Comparison of ENCODE assay signal across 11 cellular contexts in genomic region chr22:40953446-40953845, GRCh38. TPM values are rescaled to one million over a fixed set of nuclear protein-coding genes. Genes with fewer than 3 reads are reported as not detected.
DNase-seq lines count a peak whose midpoint lies in the region; ATAC-seq and FAIRE-seq lines count a peak whose summit lies in the region.
"Had no signal": no experiment of that assay in that cellular context is flagged by ENCODE, and none has a peak within 500 bp of the region (broad histone marks: within the 10 kb centered on the region; RNA-seq: fewer than 3 reads in every experiment).

No MANE protein-coding gene starts in this region.

- H2AK5ac ChIP-seq in trophoblast cell (ENCODE audit: low read length) = no peak overlapping the region

- H3K27me3 Mint-ChIP-seq in activated CD4-positive, alpha-beta T cell treated with anti-CD3 and anti-CD28 coated beads, Interleukin-2, amount 10 ng/mL, durations not matched to agents 24 days and 14 days = no peaks in the 10 kb centered on the region
- H3K27me3 Mint-ChIP-seq in effector memory CD8-positive, alpha-beta T cell = no peaks in the 10 kb centered on the region

- no peak overlapping the region for H2BK120ac ChIP-seq in trophoblast cell (ENCODE audit: insufficient read depth, low read length, poor library complexity)

- no peak overlapping the region for H4K8ac ChIP-seq in trophoblast cell (ENCODE audit: low read depth, low read length)

- FAIRE-seq in frontal cortex (lab: Jason Lieb, UNC) = no peak

- H3K36me3 Mint-ChIP-seq in activated CD4-positive, alpha-beta T cell treated with anti-CD3 and anti-CD28 coated beads, Interleukin-2, amount 10 ng/mL, durations not matched to agents 24 days and 14 days (ENCODE audit: low read depth) = peaks cover 38% of the 10 kb centered on the region
- H3K36me3 Mint-ChIP-seq in effector memory CD8-positive, alpha-beta T cell (ENCODE audit: insufficient read depth) = peaks cover 62% of the 10 kb centered on the region

- H3K14ac ChIP-seq in trophoblast cell (ENCODE audit: low read length) = no peak overlapping the region

- no peak overlapping the region for H3K23ac ChIP-seq in trophoblast cell (ENCODE audit: low read length)

- intact Hi-C loops in activated CD4-positive, alpha-beta T cell treated with anti-CD3 and anti-CD28 coated beads, Interleukin-2, amount 10 ng/mL, durations not matched to agents 24 days and 14 days (cut with micrococcal nuclease) = no loop called here

- no CpG with 5 or more reads among the region's 2 CpGs for WGBS in trophoblast cell (ENCODE audit: extremely low coverage, insufficient coverage, insufficient read length)

- H4K91ac ChIP-seq in trophoblast cell (ENCODE audit: low read depth, low read length) = no peak overlapping the region

- no peak overlapping the region for H3K9ac ChIP-seq in trophoblast cell (ENCODE audit: low read length)

- no peak overlapping the region for H2AFZ ChIP-seq in trophoblast cell (ENCODE audit: insufficient read depth, low read length, poor library complexity)

- peak overlapping the region; percentile 34 for H3K4ac ChIP-seq in trophoblast cell (ENCODE audit: low read depth, low read length)

- peaks cover 2 to 3% of the 10 kb centered on the region in 2 experiments for H3K4me1 ChIP-seq in trophoblast cell (ENCODE audit: control insufficient read depth in 1 of 2, insufficient read depth in 2 of 2, low read length in 2 of 2)

- no peak for DNase-seq in activated CD4-positive, alpha-beta T cell treated with anti-CD3 and anti-CD28 coated beads, Interleukin-2, amount 10 ng/mL, durations not matched to agents 24 days and 14 days
- no peak for DNase-seq in activated CD4-positive, alpha-beta T cell treated with anti-CD3 and anti-CD28 coated beads, Interleukin-2, amount 50 U/mL, for 4 hours
- DNase-seq in OCI-M1 (lab: John Stamatoyannopoulos, UW) (peak; percentile 27), trophoblast cell (no peak), frontal cortex (ENCODE audit: low spot score in 2 of 2) (no peak), occipital lobe (lab: John Stamatoyannopoulos, UW) (no peak), OCI-M2 (lab: John Stamatoyannopoulos, UW; ENCODE audit: unreplicated experiment) (no peak)
- DNase-seq in effector memory CD8-positive, alpha-beta T cell = no peak
- DNase-seq: NCI-H2227 treated with DMSO at 0.1 percent for 48 hours; stimulated activated CD4-positive, alpha-beta T cell treated with anti-CD3 and anti-CD28 coated beads, Interleukin-4, amount 100 ng/mL, for 24 hours; upper lobe of right lung had no signal

- peaks cover 26% of the 10 kb centered on the region for H3K4me1 Mint-ChIP-seq in activated CD4-positive, alpha-beta T cell treated with anti-CD3 and anti-CD28 coated beads, Interleukin-2, amount 10 ng/mL, durations not matched to agents 24 days and 14 days
- H3K4me1 Mint-ChIP-seq in effector memory CD8-positive, alpha-beta T cell (ENCODE audit: low read depth in 2 of 2) = peaks cover 22 to 26% of the 10 kb centered on the region in 2 donors

- H3K9me3 ChIP-seq in trophoblast cell (ENCODE audit: insufficient read depth, low read depth, low read length) = no peaks in the 10 kb centered on the region
- H3K9me3 ChIP-seq: upper lobe of right lung had no signal

- H3K79me2 ChIP-seq in trophoblast cell (ENCODE audit: control insufficient read depth, insufficient read depth, low read length, poor library complexity) = peaks cover 13% of the 10 kb centered on the region

- no peak overlapping the region for H4K12ac ChIP-seq in trophoblast cell (ENCODE audit: low read depth, low read length)

- H3K79me1 ChIP-seq in trophoblast cell (ENCODE audit: low read length) = peaks cover 10% of the 10 kb centered on the region

- H2BK12ac ChIP-seq in trophoblast cell (ENCODE audit: low read length) = no peak overlapping the region

- peak overlapping the region; percentile 71 for H3K27ac Mint-ChIP-seq in activated CD4-positive, alpha-beta T cell treated with anti-CD3 and anti-CD28 coated beads, Interleukin-2, amount 10 ng/mL, durations not matched to agents 24 days and 14 days
- peak overlapping the region; percentile 97 to 99 for H3K27ac Mint-ChIP-seq in effector memory CD8-positive, alpha-beta T cell

- H3K4me3 ChIP-seq in trophoblast cell (ENCODE audit: low read depth, low read length) = no peak overlapping the region

- H3K27ac ChIP-seq in trophoblast cell (ENCODE audit: low read depth, low read length) = no peak overlapping the region
- H3K27ac ChIP-seq: upper lobe of right lung had no signal

- H3K9me3 Mint-ChIP-seq in activated CD4-positive, alpha-beta T cell treated with anti-CD3 and anti-CD28 coated beads, Interleukin-2, amount 10 ng/mL, durations not matched to agents 24 days and 14 days = no peaks in the 10 kb centered on the region
- no peaks in the 10 kb centered on the region for H3K9me3 Mint-ChIP-seq in effector memory CD8-positive, alpha-beta T cell

- no peak overlapping the region for H3K4me2 ChIP-seq in trophoblast cell (ENCODE audit: low read length)

- H2BK5ac ChIP-seq in trophoblast cell (ENCODE audit: low read depth, low read length, poor library complexity) = no peak overlapping the region

- H3K27me3 ChIP-seq in trophoblast cell (ENCODE audit: insufficient read depth, low read length) = no peaks in the 10 kb centered on the region
- H3K27me3 ChIP-seq: upper lobe of right lung had no signal

- H3K18ac ChIP-seq in trophoblast cell (ENCODE audit: low read length) = no peak overlapping the region

- ATAC-seq in effector memory CD8-positive, alpha-beta T cell (replicated peaks) = no peak
- ATAC-seq: upper lobe of right lung had no signal

- H3K36me3 ChIP-seq in trophoblast cell (ENCODE audit: control insufficient read depth in 1 of 2, insufficient read depth in 2 of 2, low read length in 2 of 2) = peaks cover 17 to 19% of the 10 kb centered on the region in 2 experiments

- H3K4me3 Mint-ChIP-seq in activated CD4-positive, alpha-beta T cell treated with anti-CD3 and anti-CD28 coated beads, Interleukin-2, amount 10 ng/mL, durations not matched to agents 24 days and 14 days = peak overlapping the region; percentile 98
- H3K4me3 Mint-ChIP-seq in effector memory CD8-positive, alpha-beta T cell = peak overlapping the region in 1 of 2 donors; percentile 51

RNA-seq across cellular contexts. Expression of gene RBX1, which starts 2.3 kb away (rescaled TPM):
- total RNA-seq in activated CD4-positive, alpha-beta T cell treated with anti-CD3 and anti-CD28 coated beads, Interleukin-2, amount 10 ng/mL, durations not matched to agents 24 days and 14 days = 98.5 and 106 TPM in 2 replicates
- 94.4 and 100.0 TPM in 2 replicates for polyA plus RNA-seq in trophoblast cell (2013)
- total RNA-seq in frontal cortex (96.2 TPM), occipital lobe (83.9 TPM)
